Comparison of ENCODE assay signal across 12 cellular contexts in the genomic region with DNA sequence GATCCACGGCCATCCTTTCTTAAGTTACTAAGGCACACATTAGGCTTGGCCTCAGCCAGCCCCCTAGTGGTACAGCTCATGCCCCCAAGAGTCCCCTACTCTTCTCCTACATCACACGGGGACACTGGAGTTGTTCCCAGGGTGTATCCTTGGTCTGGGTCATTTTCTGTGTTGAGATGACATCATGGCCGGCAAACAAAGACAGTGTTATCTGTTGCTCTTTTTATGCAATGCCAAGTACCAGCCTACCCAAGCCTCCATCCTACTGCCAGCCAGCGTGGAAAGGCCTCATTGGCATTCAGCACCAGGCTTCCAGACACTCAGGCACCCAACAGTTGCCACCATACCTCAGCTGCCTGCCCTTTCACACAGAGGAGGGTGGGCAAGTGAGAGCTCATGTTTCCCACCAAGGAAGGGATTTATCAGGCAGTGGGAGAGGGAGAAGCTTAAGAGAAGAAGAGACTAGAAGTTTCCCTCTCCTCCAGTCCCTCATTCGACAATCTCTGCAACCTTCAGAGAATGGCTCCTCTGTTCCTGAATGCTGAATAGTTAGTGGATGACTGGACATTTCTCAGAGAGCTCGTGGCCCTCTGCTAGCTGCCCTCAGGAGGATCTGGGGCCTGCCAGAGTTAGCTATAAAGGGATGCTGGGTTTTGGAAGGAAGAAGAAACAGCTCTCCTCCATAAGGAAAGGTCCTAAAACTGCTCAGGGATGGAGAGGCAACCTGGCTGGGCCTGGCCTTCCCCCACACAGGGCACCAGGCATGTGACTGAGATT. TPM values are rescaled to one million over a fixed set of nuclear protein-coding genes. Genes with fewer than 3 reads are reported as not detected.
DNase-seq lines count a peak whose midpoint lies in the region; ATAC-seq, FAIRE-seq and TF ChIP-seq lines count a peak whose summit lies in the region.
"Had no signal": no experiment of that assay in that cellular context is flagged by ENCODE, and none has a peak within 500 bp of the region (broad histone marks: within the 10 kb centered on the region; RNA-seq: fewer than 3 reads in every experiment).

No MANE protein-coding gene starts in this region.

- intact Hi-C loops in colonic mucosa (cut with DNase I) = no loop called here

- H2AFZ ChIP-seq in H1 (ENCODE audit: low read length) = no peak overlapping the region; the same call in 1 of the 2 replicates

- DNase-seq in GM12865 (ENCODE audit: low read depth) = no peak
- DNase-seq in NT2/D1 (ENCODE audit: low read depth, low spot score) = peak; percentile 33
- no peak for DNase-seq in H1 (ENCODE audit: low read depth in 1 of 2, low spot score in 2 of 2)
- peak; percentile 10 to 96 (median 83) for DNase-seq in nucleus accumbens (lab: John Stamatoyannopoulos, UW)
- DNase-seq in SW480 (ENCODE audit: low spot score) = no peak
- no peak for DNase-seq in stimulated activated CD4-positive, alpha-beta T cell treated with anti-CD3 and anti-CD28 coated beads, Interleukin-4, amount 100 ng/mL, for 24 hours
- DNase-seq in colonic mucosa = no peak
- DNase-seq: activated CD4-positive, alpha-beta T cell treated with anti-CD3 and anti-CD28 coated beads, Interleukin-2, amount 10 ng/mL, durations not matched to agents 7 days and 5 days; mesenchymal stem cell; NCI-H1694; RPMI8226 had no signal

- no peak overlapping the region for H3K56ac ChIP-seq in H1 (replicated peaks; ENCODE audit: insufficient read length, low read depth, low read length)

- no peak overlapping the region for H4K8ac ChIP-seq in H1 (ENCODE audit: extremely low read depth, insufficient read depth, low read length)

- TF ChIP-seq POLR2A in H1 (IDR thresholded peaks at IDR 0.05; ENCODE audit: control extremely low read depth in 1 of 2, low read depth in 2 of 2, low read length in 2 of 2) = no peak

- H2BK12ac ChIP-seq in H1 (ENCODE audit: low read depth, low read length) = peak overlapping the region; percentile 45; the same call in 1 of the 2 replicates

- H3K27me3 ChIP-seq in NT2/D1 (ENCODE audit: insufficient read depth, insufficient read length) (no peaks in the 10 kb centered on the region), H1 (replicated peaks in 1 of 4; ENCODE audit: control insufficient read depth in 3 of 4, extremely low read depth in 1 of 4, insufficient read depth in 3 of 4, low read length in 3 of 4) (no peaks in the 10 kb centered on the region), colonic mucosa (no peaks in the 10 kb centered on the region)

- H2BK15ac ChIP-seq in H1 (ENCODE audit: low read length) = no peak overlapping the region

- H3K36me3 ChIP-seq in NT2/D1 (ENCODE audit: insufficient read depth, insufficient read length, low read length) = no peaks in the 10 kb centered on the region
- no peaks in the 10 kb centered on the region for H3K36me3 ChIP-seq in H1 (ENCODE audit: control insufficient read depth in 2 of 4, insufficient read depth in 4 of 4, low read length in 3 of 4)
- H3K36me3 ChIP-seq in colonic mucosa = no peaks in the 10 kb centered on the region

- H3K23ac ChIP-seq in H1 (ENCODE audit: insufficient read length) = no peak overlapping the region

- H3K4me1 ChIP-seq in NT2/D1 (ENCODE audit: insufficient read depth, insufficient read length) (no peaks in the 10 kb centered on the region), H1 (replicated peaks in 1 of 4; ENCODE audit: control insufficient read depth in 3 of 4, insufficient read depth in 4 of 4, low read length in 3 of 4) (no peaks in the 10 kb centered on the region; a peak in 1 of 7 replicates), colonic mucosa (no peaks in the 10 kb centered on the region)

- TF ChIP-seq RAD21 in H1 (IDR thresholded peaks at IDR 0.05 in 1 of 2, conservative IDR thresholded peaks at IDR 0.05 in 1 of 2; ENCODE audit: low read depth in 2 of 2, low read length in 2 of 2) = peak in 1 of 2 experiments; percentile 46; a peak in 1 of 4 replicates

- H3K18ac ChIP-seq in H1 (ENCODE audit: extremely low read depth, low read length) = 0 out of 2 replicates have a peak overlapping the region, but pooled peaks have one; percentile 19

- no peak overlapping the region for H3K14ac ChIP-seq in H1 (ENCODE audit: insufficient read length)

- H3K79me2 ChIP-seq in H1 (ENCODE audit: control insufficient read depth in 1 of 2, insufficient read depth in 2 of 2, low read length in 2 of 2) = no peaks in the 10 kb centered on the region

- H3K4me2 ChIP-seq in H1 (ENCODE audit: insufficient read depth in 1 of 2, low read depth in 2 of 2, low read length in 2 of 2) = no peak overlapping the region

- peak; percentile 57 for FAIRE-seq in H1 (lab: Jason Lieb, UNC)

- H3K9ac ChIP-seq in NT2/D1 (ENCODE audit: insufficient read length, low read depth) (no peak overlapping the region), H1 (replicated peaks in 1 of 4; ENCODE audit: extremely low read depth in 1 of 4, low read depth in 3 of 4, low read length in 3 of 4) (no peak overlapping the region), colonic mucosa (ENCODE audit: low read depth in 2 of 2, low read length in 2 of 2) (no peak overlapping the region)

- H3K9me3 ChIP-seq in NT2/D1 (ENCODE audit: insufficient read depth, low read length) (peaks cover 2% of the 10 kb centered on the region; the same call in 1 of the 2 replicates), H1 (ENCODE audit: insufficient read depth in 2 of 2, low read depth in 1 of 2, low read length in 1 of 2) (peaks cover 0 to under 1% of the 10 kb centered on the region in 2 experiments; a peak in 1 of 4 replicates), colonic mucosa (no peaks in the 10 kb centered on the region)

- H3K27ac ChIP-seq in H1 (ENCODE audit: low read depth, low read length) (no peak overlapping the region), colonic mucosa (no peak overlapping the region)

- no peak overlapping the region for H4K5ac ChIP-seq in H1 (ENCODE audit: insufficient read length, low read depth, low read length)

- H2BK20ac ChIP-seq in H1 (ENCODE audit: low read length) = no peak overlapping the region

- 0 out of 2 replicates have a peak overlapping the region, but pooled peaks have one; percentile 5 for H2AK5ac ChIP-seq in H1 (ENCODE audit: low read depth, low read length)

- 83% methylated on average over 6 of the region's 6 CpGs; no CpG with 5 or more reads in 1 of the 2 experiments for WGBS in H1 (ENCODE audit: extremely low coverage in 1 of 2, insufficient coverage in 1 of 2, insufficient read length in 1 of 2, insufficient replicate concordance in 2 of 2, low coverage in 1 of 2, low lambda C conversion rate in 2 of 2, missing lambda C conversion rate in 1 of 2), 2 experiments

- TF ChIP-seq CTCF in GM12865 (IDR thresholded peaks at IDR 0.05; ENCODE audit: insufficient read depth, low read depth, low read length, missing control alignments) (peak; percentile 13), H1 (IDR thresholded peaks at IDR 0.05; ENCODE audit: control extremely low read depth in 1 of 3, insufficient read depth in 1 of 3, low read depth in 1 of 3, low read length in 3 of 3) (peak; percentile 47 to 63 (median 61)), colonic mucosa (IDR thresholded peaks at IDR 0.05) (no peak)

- peak overlapping the region; percentile 51 for H2BK120ac ChIP-seq in H1 (replicated peaks; ENCODE audit: low read depth, low read length)

- no peak overlapping the region for H2BK5ac ChIP-seq in H1 (ENCODE audit: low read depth, low read length)

- no peak for TF ChIP-seq EP300 in H1 (IDR thresholded peaks at IDR 0.05; ENCODE audit: borderline replicate concordance in 1 of 2, low read depth in 2 of 2, low read length in 2 of 2)

- H3K23me2 ChIP-seq in H1 (ENCODE audit: low read depth, low read length) = no peaks in the 10 kb centered on the region

- no peak overlapping the region for H3K4ac ChIP-seq in H1 (replicated peaks; ENCODE audit: insufficient read length, low read depth, low read length)

- no peaks in the 10 kb centered on the region for H3K79me1 ChIP-seq in H1 (ENCODE audit: low read depth, low read length)

- no peak overlapping the region for H3K4me3 ChIP-seq in GM12865 (ENCODE audit: low read depth, low read length)
- H3K4me3 ChIP-seq in NT2/D1 (ENCODE audit: insufficient read length, low read depth) = no peak overlapping the region
- no peak overlapping the region for H3K4me3 ChIP-seq in H1 (ENCODE audit: extremely low read depth in 1 of 4, insufficient read depth in 2 of 4, low read depth in 3 of 4, low read length in 4 of 4)
- no peak overlapping the region for H3K4me3 ChIP-seq in colonic mucosa

- ATAC-seq in GM18502 (IDR thresholded peaks at IDR 0.05; ENCODE audit: poor library complexity, unreplicated experiment) = no peak

- POLR2A ChIA-PET in H1 (lab: Charles Lee; ENCODE audit: partially characterized antibody) = interaction anchor here (0.7 to 2.3 kb wide), 8 partner anchors 9 to 232 kb away, joined by 3 to 6 read pairs (median 3); a partner anchor contains a TSS

- peak overlapping the region; percentile 11 for H4K91ac ChIP-seq in H1 (replicated peaks; ENCODE audit: insufficient read length, low read length)

- CTCF ChIA-PET in H1 (lab: Charles Lee; ENCODE audit: partially characterized antibody) = interaction anchor here (0.6 to 8.3 kb wide), 19 partner anchors 9 to 1062 kb away, joined by 3 to 48 read pairs (median 5); a partner anchor contains a TSS

- H4K20me1 ChIP-seq in H1 (replicated peaks in 1 of 2; ENCODE audit: control insufficient read depth in 1 of 2, insufficient read depth in 2 of 2, low read length in 2 of 2) = no peaks in the 10 kb centered on the region

RNA-seq across cellular contexts. Expression of a gene that starts 17.7 kb away (rescaled TPM):
- total RNA-seq in H1 (2021; fragmentation: NEBNext Ultra II Directional; extraction: Animal tissue kit (Norgen Biotek cat#: 25700)) = 1.8 and 2.3 TPM in 2 replicates
- 207 and 234 TPM in 2 replicates for polyA plus RNA-seq in H1 (2011; rRNA removed)
- 156 TPM for polyA plus RNA-seq in H1 (2011; cell fraction: cytosol; rRNA removed)
- 119 TPM for polyA plus RNA-seq in H1 (2011; cell fraction: nucleus; rRNA removed)
- polyA plus RNA-seq in H1 (2012, experiment 1 of 2) = 81.4 to 99.0 TPM (median 90.3 TPM) in 4 replicates
- polyA plus RNA-seq in H1 (2012, experiment 2 of 2) = 91.1 TPM
- 59.7 TPM for polyA plus RNA-seq in H1 (2013, experiment 1 of 2)
- polyA plus RNA-seq in H1 (2013, experiment 2 of 2) = 59.1 TPM
- polyA minus RNA-seq in H1 (2011; rRNA and poly(A)+ RNA removed) = 22.3 and 26.0 TPM in 2 replicates
- polyA minus RNA-seq in H1 (2011; cell fraction: cytosol; rRNA and poly(A)+ RNA removed) = 56.2 TPM
- polyA minus RNA-seq in H1 (2011; cell fraction: nucleus; rRNA and poly(A)+ RNA removed) = 38.7 TPM
- 100 to 1,000 TPM in 1 of 2 donors, 10 to 100 TPM in 1; 81.6 to 131 TPM for total RNA-seq in colonic mucosa

RNA-seq across cellular contexts. Expression of a gene that starts 27.2 kb away (rescaled TPM):
- 46.6 and 47.4 TPM in 2 replicates for total RNA-seq in H1 (2021; fragmentation: NEBNext Ultra II Directional; extraction: Animal tissue kit (Norgen Biotek cat#: 25700))
- 17.0 and 20.1 TPM in 2 replicates for polyA plus RNA-seq in H1 (2011; rRNA removed)
- 21.6 TPM for polyA plus RNA-seq in H1 (2011; cell fraction: cytosol; rRNA removed)
- polyA plus RNA-seq in H1 (2011; cell fraction: nucleus; rRNA removed) = 32.4 TPM
- polyA plus RNA-seq in H1 (2012, experiment 1 of 2) = 21.8 to 32.6 TPM (median 26.8 TPM) in 4 replicates
- 17.2 TPM for polyA plus RNA-seq in H1 (2012, experiment 2 of 2)
- 41.3 TPM for polyA plus RNA-seq in H1 (2013, experiment 1 of 2)
- 37.5 TPM for polyA plus RNA-seq in H1 (2013, experiment 2 of 2)
- polyA minus RNA-seq in H1 (2011; rRNA and poly(A)+ RNA removed) = 22.4 and 28.7 TPM in 2 replicates
- polyA minus RNA-seq in H1 (2011; cell fraction: cytosol; rRNA and poly(A)+ RNA removed) = 16.2 TPM
- 32.6 TPM for polyA minus RNA-seq in H1 (2011; cell fraction: nucleus; rRNA and poly(A)+ RNA removed)
- 10 to 100 TPM; 14.7 to 22.7 TPM for total RNA-seq in colonic mucosa

RNA-seq across cellular contexts. Expression of a gene that starts 47.3 kb away (rescaled TPM):
- 4.3 TPM in 2 replicates for total RNA-seq in H1 (2021; fragmentation: NEBNext Ultra II Directional; extraction: Animal tissue kit (Norgen Biotek cat#: 25700))
- polyA plus RNA-seq in H1 (2011; rRNA removed) = 1.2 and 1.5 TPM in 2 replicates
- 1.5 TPM for polyA plus RNA-seq in H1 (2011; cell fraction: cytosol; rRNA removed)
- polyA plus RNA-seq in H1 (2011; cell fraction: nucleus; rRNA removed) = 1.0 TPM
- 1.7 to 2.4 TPM (median 1.9 TPM) in 4 replicates for polyA plus RNA-seq in H1 (2012, experiment 1 of 2)
- polyA plus RNA-seq in H1 (2012, experiment 2 of 2) = 1.7 TPM
- 8.8 TPM for polyA plus RNA-seq in H1 (2013, experiment 1 of 2)
- polyA plus RNA-seq in H1 (2013, experiment 2 of 2) = 8.4 TPM
- 0.15 TPM in 1 of 2 replicates, not detected in the other for polyA minus RNA-seq in H1 (2011; rRNA and poly(A)+ RNA removed)
- polyA minus RNA-seq in H1 (2011; cell fraction: cytosol; rRNA and poly(A)+ RNA removed) = not detected
- 0.70 TPM for polyA minus RNA-seq in H1 (2011; cell fraction: nucleus; rRNA and poly(A)+ RNA removed)
- 1 to 10 TPM; 2.2 TPM for total RNA-seq in colonic mucosa

Comparison
In these comparisons a context has a peak if more than half of its experiments do, and no peak if none do; other contexts are left out.
1. DNase-seq: peak in NT2/D1 (single experiment) and nucleus accumbens (56 of 56); none in GM12865 (single experiment), H1 (0 of 2), SW480 (single experiment), stimulated activated CD4-positive, alpha-beta T cell treated with anti-CD3 and anti-CD28 coated beads, Interleukin-4, amount 100 ng/mL, for 24 hours (single experiment) and colonic mucosa (single experiment).
2. RNA of a gene that starts 17.7 kb away (total RNA-seq): 81.6 to 131 TPM in colonic mucosa; 1.8 to 2.3 TPM in H1; every median in the first group is over 10 times any median in the second.